In the genomic region with DNA sequence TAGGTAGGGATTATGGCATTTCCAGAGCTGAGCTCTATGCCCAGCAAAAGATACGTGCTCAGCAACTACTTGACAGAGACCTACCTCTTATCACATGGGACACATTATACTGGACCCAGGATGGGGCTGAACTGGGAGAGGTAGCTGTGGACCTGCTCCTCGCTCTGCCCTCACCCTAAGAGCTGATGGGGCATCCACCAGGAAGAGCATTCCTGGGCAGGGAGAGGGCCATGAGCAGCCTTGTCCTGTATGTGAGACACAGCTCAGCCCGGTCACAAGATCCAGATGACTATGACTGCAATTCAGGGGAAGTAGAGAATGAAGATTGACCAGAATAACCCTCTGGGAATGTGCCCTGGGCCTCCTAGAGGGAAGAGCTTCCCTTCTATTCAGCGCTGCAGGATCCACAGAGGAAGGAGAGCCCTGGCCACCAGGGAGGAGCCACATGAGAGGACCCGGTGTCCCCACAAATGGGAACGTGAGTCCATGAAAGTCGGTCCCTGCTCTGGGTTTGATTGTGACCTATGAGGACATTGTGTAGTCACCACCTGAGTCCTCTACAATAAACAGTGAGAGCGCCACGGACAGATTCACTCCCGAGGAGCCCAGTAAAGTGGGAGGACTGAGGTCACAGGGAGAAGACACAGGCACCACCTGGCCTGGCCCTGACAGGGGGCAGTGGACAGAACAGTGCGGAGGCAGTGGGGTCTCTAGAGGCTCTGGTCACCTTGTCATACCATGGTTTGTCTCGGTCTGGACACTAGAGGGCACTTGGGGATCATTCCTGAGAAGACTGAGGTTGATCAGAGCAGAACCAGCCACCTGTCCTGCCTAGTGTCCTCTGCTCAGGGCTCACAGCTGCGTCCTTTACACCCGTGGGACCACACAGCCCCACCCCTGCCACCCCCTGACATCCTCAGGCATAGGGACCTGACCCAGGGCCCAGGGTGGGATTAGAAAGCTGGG, we compare ENCODE assay signal across 8 cellular contexts.
DNase-seq lines count a peak whose midpoint lies in the region; TF ChIP-seq lines count a peak whose summit lies in the region.

No MANE protein-coding gene starts in this region.

- TF ChIP-seq EP300 in esophagus muscularis mucosa (IDR thresholded peaks at IDR 0.05), result no peak

- H4K8ac ChIP-seq in trophoblast cell (ENCODE audit: low read depth, low read length), result no peak overlapping the region

- H3K27ac ChIP-seq in Peyer's patch (no peak overlapping the region), esophagus muscularis mucosa (replicated peaks in 1 of 4) (no peak overlapping the region), trophoblast cell (ENCODE audit: low read depth, low read length) (no peak overlapping the region)

- no peak overlapping the region for H3K9ac ChIP-seq in trophoblast cell (ENCODE audit: low read length)

- no peak overlapping the region for H2AFZ ChIP-seq in trophoblast cell (ENCODE audit: insufficient read depth, low read length, poor library complexity)

- H3K4me3 ChIP-seq in H7 (ENCODE audit: insufficient read depth, low read depth, low read length), result no peak overlapping the region
- H3K4me3 ChIP-seq in Peyer's patch, result no peak overlapping the region
- no peak overlapping the region for H3K4me3 ChIP-seq in esophagus muscularis mucosa
- no peak overlapping the region for H3K4me3 ChIP-seq in trophoblast cell (ENCODE audit: low read depth, low read length)

- H3K4me1 Mint-ChIP-seq in activated T-helper 2 cell treated with anti-CD3 and anti-CD28 coated beads, Interferon-gamma antibody, Interleukin-2, Interleukin-4, amounts not matched to agents 10 μg/mL and 5 μg/mL and 100 μg/mL, durations not matched to agents 14 hours and 24 hours and 36 hours (ENCODE audit: low read depth), result no peaks in the 10 kb centered on the region

- peaks cover 95% of the 10 kb centered on the region for H3K27me3 ChIP-seq in H7 (ENCODE audit: control insufficient read depth, insufficient read depth, low read length)
- no peaks in the 10 kb centered on the region for H3K27me3 ChIP-seq in Peyer's patch
- H3K27me3 ChIP-seq in esophagus muscularis mucosa, result peaks cover 0 to 49% (median 0%) of the 10 kb centered on the region in 4 donors
- H3K27me3 ChIP-seq in trophoblast cell (ENCODE audit: insufficient read depth, low read length), result no peaks in the 10 kb centered on the region

- H2BK12ac ChIP-seq in trophoblast cell (ENCODE audit: low read length), result no peak overlapping the region

- no peak overlapping the region for H3K14ac ChIP-seq in trophoblast cell (ENCODE audit: low read length)

- H3K79me1 ChIP-seq in trophoblast cell (ENCODE audit: low read length), result no peaks in the 10 kb centered on the region

- H3K4ac ChIP-seq in trophoblast cell (ENCODE audit: low read depth, low read length), result no peak overlapping the region

- H3K36me3 ChIP-seq in H7 (replicated peaks; ENCODE audit: control insufficient read depth, insufficient read depth, low read length) (no peaks in the 10 kb centered on the region), Peyer's patch (no peaks in the 10 kb centered on the region), esophagus muscularis mucosa (no peaks in the 10 kb centered on the region), trophoblast cell (ENCODE audit: control insufficient read depth in 1 of 2, insufficient read depth in 2 of 2, low read length in 2 of 2) (no peaks in the 10 kb centered on the region)

- no peaks in the 10 kb centered on the region for H3K9me3 Mint-ChIP-seq in activated T-helper 2 cell treated with anti-CD3 and anti-CD28 coated beads, Interferon-gamma antibody, Interleukin-2, Interleukin-4, amounts not matched to agents 10 μg/mL and 5 μg/mL and 100 μg/mL, durations not matched to agents 14 hours and 24 hours and 36 hours

- no peaks in the 10 kb centered on the region for H3K4me1 ChIP-seq in Peyer's patch
- no peaks in the 10 kb centered on the region for H3K4me1 ChIP-seq in esophagus muscularis mucosa
- H3K4me1 ChIP-seq in trophoblast cell (ENCODE audit: control insufficient read depth in 1 of 2, insufficient read depth in 2 of 2, low read length in 2 of 2), result no peaks in the 10 kb centered on the region

- H3K36me3 Mint-ChIP-seq in activated T-helper 2 cell treated with anti-CD3 and anti-CD28 coated beads, Interferon-gamma antibody, Interleukin-2, Interleukin-4, amounts not matched to agents 10 μg/mL and 5 μg/mL and 100 μg/mL, durations not matched to agents 14 hours and 24 hours and 36 hours (ENCODE audit: low read depth), result no peaks in the 10 kb centered on the region

- H3K27ac Mint-ChIP-seq in activated T-helper 2 cell treated with anti-CD3 and anti-CD28 coated beads, Interferon-gamma antibody, Interleukin-2, Interleukin-4, amounts not matched to agents 10 μg/mL and 5 μg/mL and 100 μg/mL, durations not matched to agents 14 hours and 24 hours and 36 hours, result no peak overlapping the region

- WGBS in esophagus muscularis mucosa, result 47% methylated on average over 10 of the region's 14 CpGs
- no CpG with 5 or more reads among the region's 14 CpGs for WGBS in trophoblast cell (ENCODE audit: extremely low coverage, insufficient coverage, insufficient read length)

- H3K9me3 ChIP-seq in Peyer's patch, result no peaks in the 10 kb centered on the region
- peaks cover 0 to 14% (median 7%) of the 10 kb centered on the region in 4 donors for H3K9me3 ChIP-seq in esophagus muscularis mucosa
- peaks cover 3% of the 10 kb centered on the region for H3K9me3 ChIP-seq in trophoblast cell (ENCODE audit: insufficient read depth, low read depth, low read length)

- peak in 4 of 6 experiments; percentile 19 to 39 (median 30) for TF ChIP-seq CTCF in Peyer's patch (IDR thresholded peaks at IDR 0.05)
- TF ChIP-seq CTCF in esophagus muscularis mucosa (IDR thresholded peaks at IDR 0.05), result no peak

- H3K27me3 Mint-ChIP-seq in activated T-helper 2 cell treated with anti-CD3 and anti-CD28 coated beads, Interferon-gamma antibody, Interleukin-2, Interleukin-4, amounts not matched to agents 10 μg/mL and 5 μg/mL and 100 μg/mL, durations not matched to agents 14 hours and 24 hours and 36 hours (ENCODE audit: low read depth), result peaks cover 47% of the 10 kb centered on the region

- no peak overlapping the region for H2AK5ac ChIP-seq in trophoblast cell (ENCODE audit: low read length)

- H3K79me2 ChIP-seq in trophoblast cell (ENCODE audit: control insufficient read depth, insufficient read depth, low read length, poor library complexity), result no peaks in the 10 kb centered on the region

- DNase-seq in COR-L47 (lab: John Stamatoyannopoulos, UW) (peak; percentile 27), H7 (peak; percentile 73), Peyer's patch (peak in 2 of 3 donors; percentile 71 to 75), esophagus muscularis mucosa (ENCODE audit: extremely low spot score) (peak; percentile 88), trophoblast cell (peak; percentile 92 to 96)
- no peak for DNase-seq in stimulated activated CD4-positive, alpha-beta T cell treated with anti-CD3 and anti-CD28 coated beads, Interleukin-4, amount 100 ng/mL, for 4 hours
- DNase-seq in stimulated activated CD4-positive, alpha-beta T cell treated with anti-CD3 and anti-CD28 coated beads, Interleukin-12 subunit alpha, Interleukin-12 subunit beta, amount 100 ng/mL, for 4 hours, result no peak
- DNase-seq in activated T-helper 2 cell treated with anti-CD3 and anti-CD28 coated beads, Interferon-gamma antibody, Interleukin-2, Interleukin-4, amounts not matched to agents 10 μg/mL and 5 μg/mL and 100 μg/mL, durations not matched to agents 14 hours and 24 hours and 36 hours (ENCODE audit: low spot score), result no peak

- TF ChIP-seq POLR2A in Peyer's patch (IDR thresholded peaks at IDR 0.05) (no peak), esophagus muscularis mucosa (IDR thresholded peaks at IDR 0.05; ENCODE audit: low read depth) (no peak)

- H3K23ac ChIP-seq in trophoblast cell (ENCODE audit: low read length), result no peak overlapping the region

- H2BK120ac ChIP-seq in trophoblast cell (ENCODE audit: insufficient read depth, low read length, poor library complexity), result no peak overlapping the region

- H2BK5ac ChIP-seq in trophoblast cell (ENCODE audit: low read depth, low read length, poor library complexity), result no peak overlapping the region

- H3K18ac ChIP-seq in trophoblast cell (ENCODE audit: low read length), result no peak overlapping the region

- no peak overlapping the region for H3K4me3 Mint-ChIP-seq in activated T-helper 2 cell treated with anti-CD3 and anti-CD28 coated beads, Interferon-gamma antibody, Interleukin-2, Interleukin-4, amounts not matched to agents 10 μg/mL and 5 μg/mL and 100 μg/mL, durations not matched to agents 14 hours and 24 hours and 36 hours (ENCODE audit: low read depth)

- H4K91ac ChIP-seq in trophoblast cell (ENCODE audit: low read depth, low read length), result no peak overlapping the region

- H3K4me2 ChIP-seq in trophoblast cell (ENCODE audit: low read length), result no peak overlapping the region

- intact Hi-C loops in esophagus muscularis mucosa (cut with DNase I), result no loop called here
- intact Hi-C loops in activated T-helper 2 cell treated with anti-CD3 and anti-CD28 coated beads, Interferon-gamma antibody, Interleukin-2, Interleukin-4, amounts not matched to agents 10 μg/mL and 5 μg/mL and 100 μg/mL, durations not matched to agents 14 hours and 24 hours and 36 hours (cut with micrococcal nuclease), result no loop called here

- H4K12ac ChIP-seq in trophoblast cell (ENCODE audit: low read depth, low read length), result no peak overlapping the region

Comparison
In these comparisons a context has a peak if more than half of its experiments do, and no peak if none do; other contexts are left out.
1. DNase-seq: peak in COR-L47 (single experiment), H7 (single experiment), Peyer's patch (2 of 3), esophagus muscularis mucosa (single experiment) and trophoblast cell (2 of 2); none in stimulated activated CD4-positive, alpha-beta T cell treated with anti-CD3 and anti-CD28 coated beads, Interleukin-4, amount 100 ng/mL, for 4 hours (0 of 2), stimulated activated CD4-positive, alpha-beta T cell treated with anti-CD3 and anti-CD28 coated beads, Interleukin-12 subunit alpha, Interleukin-12 subunit beta, amount 100 ng/mL, for 4 hours (single experiment) and activated T-helper 2 cell treated with anti-CD3 and anti-CD28 coated beads, Interferon-gamma antibody, Interleukin-2, Interleukin-4, amounts not matched to agents 10 μg/mL and 5 μg/mL and 100 μg/mL, durations not matched to agents 14 hours and 24 hours and 36 hours (single experiment).
2. CTCF ChIP-seq: peak in Peyer's patch (4 of 6); none in esophagus muscularis mucosa (0 of 3).